Comparison of ENCODE assay signal across 8 cellular contexts in genomic region chr2:118224144-118224887, GRCh38.
A peak's percentile ranks its signal among the peaks of the same experiment; 100 is the strongest.
DNase-seq lines count a peak whose midpoint lies in the region; ATAC-seq and TF ChIP-seq lines count a peak whose summit lies in the region.

No MANE protein-coding gene starts in this region.

- ATAC-seq in thoracic aorta (ENCODE audit: insufficient number of reproducible peaks, low FRiP score, low read depth): no peak

- no peaks in the 10 kb centered on the region; the same call in none of the 2 replicates for H3K27me3 ChIP-seq in HAP-1 (ENCODE audit: low read depth)
- peaks cover 39% of the 10 kb centered on the region for H3K27me3 ChIP-seq in brain microvascular endothelial cell (replicated peaks)
- peaks cover 80% of the 10 kb centered on the region for H3K27me3 ChIP-seq in mononuclear cell (ENCODE audit: insufficient read depth, low read length)
- H3K27me3 ChIP-seq in thoracic aorta (replicated peaks; ENCODE audit: insufficient read depth): peaks cover 13% of the 10 kb centered on the region

- DNase-seq in GM13977 (ENCODE audit: low spot score): peak; percentile 72
- DNase-seq in HAP-1 (ENCODE audit: low spot score in 2 of 2): peak in 1 of 2 experiments; percentile 46
- peak; percentile 5 for DNase-seq in RPMI8226
- no peak for DNase-seq in brain microvascular endothelial cell
- DNase-seq in thoracic aorta (ENCODE audit: low spot score): no peak
- DNase-seq in MV-4-11 (lab: John Stamatoyannopoulos, UW): no peak
- no peak for DNase-seq in AML-193 (lab: John Stamatoyannopoulos, UW)

- TF ChIP-seq CTCF in GM13977 (IDR thresholded peaks at IDR 0.05; ENCODE audit: extremely low read depth, insufficient read depth, missing control alignments) (no peak), brain microvascular endothelial cell (IDR thresholded peaks at IDR 0.05; ENCODE audit: low read depth, low read length, missing control alignments) (no peak), thoracic aorta (IDR thresholded peaks at IDR 0.05) (no peak)

- H3K4me3 ChIP-seq in HAP-1 (peak overlapping the region; percentile 12), brain microvascular endothelial cell (ENCODE audit: low read depth, low read length) (peak overlapping the region; percentile 40), mononuclear cell (ENCODE audit: low read length) (peak overlapping the region; percentile 50), thoracic aorta (peak overlapping the region; percentile 71)

- no peak overlapping the region for H3K27ac ChIP-seq in brain microvascular endothelial cell
- H3K27ac ChIP-seq in thoracic aorta: no peak overlapping the region

- H3K9me3 ChIP-seq in HAP-1 (no peaks in the 10 kb centered on the region), mononuclear cell (ENCODE audit: low read depth, low read length) (no peaks in the 10 kb centered on the region), thoracic aorta (no peaks in the 10 kb centered on the region)

- no peaks in the 10 kb centered on the region for H3K36me3 ChIP-seq in HAP-1 (replicated peaks)
- H3K36me3 ChIP-seq in brain microvascular endothelial cell (replicated peaks): no peaks in the 10 kb centered on the region
- H3K36me3 ChIP-seq in thoracic aorta: no peaks in the 10 kb centered on the region

- in situ Hi-C loops in GM13977 (cut with MboI; ENCODE audit: low pct_unique_long_range_greater_than_20kb, low sequenced_read_pairs, unreplicated experiment): loop anchor here (10.0 kb wide), 1 partner anchor 630 kb away; no protein-coding TSS in a partner anchor
- in situ Hi-C loops in HAP-1 (cut with MboI; ENCODE audit: low sequenced_read_pairs): no loop called here
- in situ Hi-C loops in brain microvascular endothelial cell (cut with HindIII; ENCODE audit: low pct_ligation_motif_present, low sequenced_read_pairs): loop anchor here (25.0 kb wide), 1 partner anchor 638 kb away; no protein-coding TSS in a partner anchor

- peaks cover 12% of the 10 kb centered on the region for H3K4me1 ChIP-seq in HAP-1
- H3K4me1 ChIP-seq in mononuclear cell (ENCODE audit: insufficient read depth, low read length): peaks cover 18% of the 10 kb centered on the region
- H3K4me1 ChIP-seq in thoracic aorta (ENCODE audit: control insufficient read depth in 1 of 2, low read depth in 2 of 2): peaks cover 12 to 19% of the 10 kb centered on the region in 2 donors

Comparison
In these comparisons a context has a peak if more than half of its experiments do, and no peak if none do; other contexts are left out.
1. DNase-seq: peak in GM13977 (single experiment) and RPMI8226 (single experiment); none in brain microvascular endothelial cell (single experiment), thoracic aorta (single experiment), MV-4-11 (single experiment) and AML-193 (0 of 2).
2. H3K4me3 ChIP-seq: peak in every context shown above with its lines; median percentile 71 in thoracic aorta; 50 in mononuclear cell; 40 in brain microvascular endothelial cell; 12 in HAP-1.